1 cellular context compared by ENCODE assay signal in genomic region chr7:129055861-129056464, GRCh38.
TF ChIP-seq lines count a peak whose summit lies in the region.

No MANE protein-coding gene starts in this region.

TF ChIP-seq in IMR-90, 13 proteins besides CTCF, POLR2A, EP300 and RAD21 (continued from another document):
- no peak for TF ChIP-seq ELK1 (IDR thresholded peaks at IDR 0.05; ENCODE audit: borderline replicate concordance, low read depth, low read length)
- no peak for TF ChIP-seq SMC3 (IDR thresholded peaks at IDR 0.05; ENCODE audit: low read depth, low read length)
- TF ChIP-seq MXI1 (IDR thresholded peaks at IDR 0.05; ENCODE audit: borderline replicate concordance, low read depth, low read length) = no peak
- no peak for TF ChIP-seq CHD1 (IDR thresholded peaks at IDR 0.05; ENCODE audit: low read depth, low read length)
- no peak for TF ChIP-seq RFX5 (IDR thresholded peaks at IDR 0.05; ENCODE audit: low read depth, low read length)
- no peak for TF ChIP-seq USF2 (IDR thresholded peaks at IDR 0.05; ENCODE audit: low read depth, low read length)
- TF ChIP-seq CEBPB (IDR thresholded peaks at IDR 0.05; ENCODE audit: low read depth, low read length) = no peak
- TF ChIP-seq RCOR1 (IDR thresholded peaks at IDR 0.05; ENCODE audit: insufficient replicate concordance, low read length) = no peak
- no peak for TF ChIP-seq FOS (IDR thresholded peaks at IDR 0.05; ENCODE audit: low read depth, low read length)
TF ChIP-seq in IMR-90: peak in this region for 0.
